Comparison of ENCODE assay signal across 10 cellular contexts in the genomic region with DNA sequence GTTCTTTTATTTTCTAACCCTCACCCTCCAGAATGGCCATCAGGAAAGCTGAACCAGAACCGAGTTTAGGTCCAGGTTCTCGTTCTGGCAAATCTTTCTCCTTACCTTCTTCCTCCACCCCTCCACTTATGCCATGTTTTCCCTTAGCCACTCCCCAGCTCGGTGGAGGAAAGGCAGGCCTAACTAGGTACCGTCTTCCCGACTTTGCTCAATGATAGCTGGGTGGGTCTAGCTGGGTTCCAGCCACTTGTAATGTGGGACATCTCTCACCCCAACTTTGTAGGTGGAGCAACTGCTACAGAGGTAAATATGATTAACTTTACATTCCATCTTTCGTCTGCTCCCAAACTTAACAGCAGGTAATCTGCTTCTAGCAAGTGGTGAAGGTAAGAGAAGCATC.
"Had no signal": no experiment of that assay in that cellular context is flagged by ENCODE, and none has a peak within 500 bp of the region (broad histone marks: within the 10 kb centered on the region; RNA-seq: fewer than 3 reads in every experiment).

No MANE protein-coding gene starts in this region.

- H3K4me3 ChIP-seq: dorsolateral prefrontal cortex, esophagus muscularis mucosa, pancreas, SJCRH30, tibial artery had no signal

- H3K36me3 ChIP-seq: SJCRH30 had no signal

- H3K4me3 Mint-ChIP-seq: activated T-helper 1 cell treated with anti-CD3 and anti-CD28 coated beads, Interleukin-12 subunit alpha, Interleukin-12 subunit beta, Interleukin-2, Interleukin-4 antibody, amounts not matched to agents 30 ng/mL and 10 ng/mL and 1 ng/mL, durations not matched to agents 14 hours and 24 hours and 36 hours; stimulated activated effector memory CD8-positive, alpha-beta T cell treated with anti-CD3 and anti-CD28 coated beads, Interleukin-12 subunit alpha, Interleukin-12 subunit beta, amount 100 ng/mL, for 72 hours had no signal

- H3K27me3 ChIP-seq: dorsolateral prefrontal cortex, esophagus muscularis mucosa, pancreas, SJCRH30, tibial artery had no signal

- H3K4me1 ChIP-seq: pancreas, SJCRH30, tibial artery had no signal

- ATAC-seq: pancreas; stimulated activated effector memory CD8-positive, alpha-beta T cell treated with anti-CD3 and anti-CD28 coated beads, Interleukin-12 subunit alpha, Interleukin-12 subunit beta, amount 100 ng/mL, for 72 hours had no signal

- H3K9me3 Mint-ChIP-seq: activated T-helper 1 cell treated with anti-CD3 and anti-CD28 coated beads, Interleukin-12 subunit alpha, Interleukin-12 subunit beta, Interleukin-2, Interleukin-4 antibody, amounts not matched to agents 30 ng/mL and 10 ng/mL and 1 ng/mL, durations not matched to agents 14 hours and 24 hours and 36 hours; stimulated activated effector memory CD8-positive, alpha-beta T cell treated with anti-CD3 and anti-CD28 coated beads, Interleukin-12 subunit alpha, Interleukin-12 subunit beta, amount 100 ng/mL, for 72 hours had no signal

- H3K27ac Mint-ChIP-seq: activated T-helper 1 cell treated with anti-CD3 and anti-CD28 coated beads, Interleukin-12 subunit alpha, Interleukin-12 subunit beta, Interleukin-2, Interleukin-4 antibody, amounts not matched to agents 30 ng/mL and 10 ng/mL and 1 ng/mL, durations not matched to agents 14 hours and 24 hours and 36 hours; stimulated activated effector memory CD8-positive, alpha-beta T cell treated with anti-CD3 and anti-CD28 coated beads, Interleukin-12 subunit alpha, Interleukin-12 subunit beta, amount 100 ng/mL, for 72 hours had no signal

- H3K27ac ChIP-seq: dorsolateral prefrontal cortex, esophagus muscularis mucosa, pancreas, SJCRH30, tibial artery had no signal

- H3K9me3 ChIP-seq: esophagus muscularis mucosa, pancreas, SJCRH30, tibial artery had no signal

- DNase-seq: aorta, dorsolateral prefrontal cortex, hypothalamus, pancreas, SJCRH30, T-helper 2 cell, tibial artery had no signal
